1 cellular context compared by ENCODE assay signal in genomic region chr19:5718579-5719273, GRCh38.
A peak's percentile ranks its signal among the peaks of the same experiment; 100 is the strongest.
TF ChIP-seq lines count a peak whose summit lies in the region.

No MANE protein-coding gene starts in this region.

TF ChIP-seq in K562, 482 proteins besides CTCF, POLR2A, EP300 and RAD21 (continued from another document and continues in another):
- TF ChIP-seq ZNF395 (CRISPR knock-in tag; IDR thresholded peaks at IDR 0.05) (no peak; the same call in 1 of the 2 replicates), CHD1 (IDR thresholded peaks at IDR 0.05; ENCODE audit: low read length) (peak; percentile 4), CCAR2 (IDR thresholded peaks at IDR 0.05; ENCODE audit: low read depth, low read length) (no peak), ARID3A (IDR thresholded peaks at IDR 0.05; ENCODE audit: borderline replicate concordance, low read depth, low read length) (no peak), HNRNPL (IDR thresholded peaks at IDR 0.05; ENCODE audit: low read depth, low read length) (no peak), NFIX (CRISPR knock-in tag; IDR thresholded peaks at IDR 0.05; ENCODE audit: low read depth) (no peak), MCM3 (IDR thresholded peaks at IDR 0.05) (no peak), SREBF2 (CRISPR knock-in tag; IDR thresholded peaks at IDR 0.05) (no peak), TAF1 (IDR thresholded peaks at IDR 0.05; ENCODE audit: control insufficient read depth, extremely low read depth, insufficient read depth, low read length, severe bottlenecking) (peak; percentile 66), ZNF184 (CRISPR knock-in tag; IDR thresholded peaks at IDR 0.05) (no peak), ETV5 (CRISPR knock-in tag; IDR thresholded peaks at IDR 0.05; ENCODE audit: low read depth) (no peak; the same call in 1 of the 2 replicates), TAF9B (IDR thresholded peaks at IDR 0.05; ENCODE audit: partially characterized antibody) (peak; percentile 84), RBM15 (IDR thresholded peaks at IDR 0.05; ENCODE audit: insufficient read depth, low read length) (no peak), TEAD4 (IDR thresholded peaks at IDR 0.05; ENCODE audit: low read length) (no peak), TEAD4 (CRISPR knock-in tag; IDR thresholded peaks at IDR 0.05; ENCODE audit: borderline replicate concordance) (no peak), PHF20 (IDR thresholded peaks at IDR 0.05; ENCODE audit: partially characterized antibody) (no peak), NELFE (IDR thresholded peaks at IDR 0.05; ENCODE audit: insufficient read depth, insufficient read length) (no peak), KDM5B (IDR thresholded peaks at IDR 0.05; ENCODE audit: insufficient replicate concordance, low read depth, low read length) (peak; percentile 83), MTF1 (CRISPR knock-in tag; IDR thresholded peaks at IDR 0.05; ENCODE audit: borderline replicate concordance) (no peak), ZNF408 (CRISPR knock-in tag; IDR thresholded peaks at IDR 0.05; ENCODE audit: low read depth) (no peak), HNRNPH1 (optimal IDR thresholded peaks at IDR 0.05; ENCODE audit: low read depth, low read length) (no peak), NR2C2 (CRISPR knock-in tag; IDR thresholded peaks at IDR 0.05) (no peak), NR2C2 (tag; IDR thresholded peaks at IDR 0.05) (peak; percentile 88), SMARCE1 (IDR thresholded peaks at IDR 0.05) (peak; percentile 78; the same call in 1 of the 2 replicates), TARDBP (IDR thresholded peaks at IDR 0.05) (peak; percentile 50; the same call in 1 of the 2 replicates), MAFF (IDR thresholded peaks at IDR 0.05; ENCODE audit: low read length) (no peak), LARP7 (IDR thresholded peaks at IDR 0.05) (peak; percentile 74; the same call in 1 of the 2 replicates), RNF219 (CRISPR knock-in tag; IDR thresholded peaks at IDR 0.05) (no peak), SUPT5H (IDR thresholded peaks at IDR 0.05) (peak; percentile 94), ASH1L (IDR thresholded peaks at IDR 0.05; ENCODE audit: borderline replicate concordance, low read depth, partially characterized antibody) (no peak), PKNOX1 (IDR thresholded peaks at IDR 0.05) (peak; percentile 43), POLR3A (IDR thresholded peaks at IDR 0.05; ENCODE audit: borderline replicate concordance, extremely low read depth, insufficient read depth, insufficient read length) (no peak), POLR2AphosphoS5 (IDR thresholded peaks at IDR 0.05; ENCODE audit: control insufficient read depth, insufficient read depth, low read depth, low read length) (peak; percentile 70), FOXA1 (IDR thresholded peaks at IDR 0.05; ENCODE audit: borderline replicate concordance) (no peak), TFAP4 (CRISPR knock-in tag; IDR thresholded peaks at IDR 0.05; ENCODE audit: borderline replicate concordance) (no peak), ZNF398 (CRISPR knock-in tag; IDR thresholded peaks at IDR 0.05) (no peak), MYC (IDR thresholded peaks at IDR 0.05; ENCODE audit: low read depth, low read length) (peak; percentile 78; the same call in 1 of the 2 replicates), MYC (CRISPR knock-in tag; IDR thresholded peaks at IDR 0.05; ENCODE audit: borderline replicate concordance, low read depth) (no peak), CTCFL (IDR thresholded peaks at IDR 0.05; ENCODE audit: borderline replicate concordance, insufficient read depth, low read depth, low read length, poor library complexity, severe bottlenecking) (no peak), L3MBTL2 (IDR thresholded peaks at IDR 0.05) (no peak; the same call in 1 of the 2 replicates), HMG20B (CRISPR knock-in tag; IDR thresholded peaks at IDR 0.05) (no peak), PYGO2 (tag; IDR thresholded peaks at IDR 0.05) (no peak), ARID4B (CRISPR knock-in tag; IDR thresholded peaks at IDR 0.05) (no peak), DEAF1 (CRISPR knock-in tag; IDR thresholded peaks at IDR 0.05) (no peak), PCBP2 (IDR thresholded peaks at IDR 0.05; ENCODE audit: low read depth, low read length, poor library complexity, severe bottlenecking) (no peak), STAG1 (CRISPR knock-in tag; IDR thresholded peaks at IDR 0.05; ENCODE audit: borderline replicate concordance) (no peak), ZNF12 (CRISPR knock-in tag; IDR thresholded peaks at IDR 0.05) (no peak), ZBTB7A (IDR thresholded peaks at IDR 0.05; ENCODE audit: borderline replicate concordance, control insufficient read depth, low read depth, low read length) (no peak), CBX3 (IDR thresholded peaks at IDR 0.05; ENCODE audit: borderline replicate concordance in 1 of 2, low read length in 2 of 2) (no peak)
